ENCODE assay signal across 29 cellular contexts in the genomic region with DNA sequence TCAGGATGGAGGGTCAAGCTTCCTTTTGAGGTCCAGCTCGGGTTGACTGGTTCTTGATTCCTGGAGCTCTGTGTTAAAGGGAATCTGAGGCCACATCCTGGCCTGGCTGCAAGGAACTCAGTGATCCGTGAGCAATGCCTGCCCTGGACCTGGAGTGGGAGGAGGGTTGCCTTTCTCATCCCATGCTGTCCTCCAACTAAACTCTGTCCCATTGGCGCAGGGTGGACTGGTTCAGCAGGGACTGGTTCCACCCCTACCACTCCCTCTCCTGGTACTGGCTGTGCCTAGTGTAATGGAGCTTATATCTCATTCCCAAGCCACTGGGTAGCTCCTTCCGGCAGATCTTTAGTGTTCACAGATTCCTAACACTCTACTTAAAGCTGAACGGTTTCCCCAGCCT. TPM values are rescaled to one million over a fixed set of nuclear protein-coding genes. Genes with fewer than 3 reads are reported as not detected.
DNase-seq lines count a peak whose midpoint lies in the region; ATAC-seq and TF ChIP-seq lines count a peak whose summit lies in the region.
"Had no signal": no experiment of that assay in that cellular context is flagged by ENCODE, and none has a peak within 500 bp of the region (broad histone marks: within the 10 kb centered on the region; RNA-seq: fewer than 3 reads in every experiment).

No MANE protein-coding gene starts in this region.

- no peaks in the 10 kb centered on the region for H3K9me3 ChIP-seq in liver (ENCODE audit: control insufficient read depth in 4 of 4, low read length in 3 of 4)
- no peaks in the 10 kb centered on the region for H3K9me3 ChIP-seq in right lobe of liver
- no peaks in the 10 kb centered on the region for H3K9me3 ChIP-seq in Karpas-422 (ENCODE audit: low read length)
- H3K9me3 ChIP-seq: SJSA1 had no signal

- intact Hi-C loops in right lobe of liver (cut with DNase I), result no loop called here

- TF ChIP-seq CTCF in liver (IDR thresholded peaks at IDR 0.05; ENCODE audit: low read depth, low read length, missing input control), result no peak
- TF ChIP-seq CTCF in right lobe of liver (IDR thresholded peaks at IDR 0.05), result no peak
- TF ChIP-seq CTCF in fibroblast of mammary gland (conservative IDR thresholded peaks at IDR 0.05; ENCODE audit: control insufficient read depth, insufficient read depth, low read depth, low read length), result no peak

- H3K9me2 ChIP-seq in Karpas-422 (replicated peaks; ENCODE audit: insufficient read depth, low read length), result no peaks in the 10 kb centered on the region

- no peak overlapping the region for H3K27ac ChIP-seq in liver (ENCODE audit: low read depth in 1 of 2, low read length in 2 of 2)
- no peak overlapping the region for H3K27ac ChIP-seq in right lobe of liver
- H3K27ac ChIP-seq in Karpas-422 (ENCODE audit: low read length), result no peak overlapping the region
- H3K27ac ChIP-seq: SJSA1 had no signal

- no peak for TF ChIP-seq POLR2A in right lobe of liver (IDR thresholded peaks at IDR 0.05)

- no peaks in the 10 kb centered on the region for H3K27me3 ChIP-seq in liver (ENCODE audit: control insufficient read depth in 4 of 4, insufficient read depth in 4 of 4, low read length in 3 of 4)
- H3K27me3 ChIP-seq in right lobe of liver, result no peaks in the 10 kb centered on the region
- H3K27me3 ChIP-seq in Karpas-422 (ENCODE audit: low read length), result no peaks in the 10 kb centered on the region

- no peak overlapping the region for H3K4me3 ChIP-seq in liver (ENCODE audit: low read depth in 1 of 3, low read length in 3 of 3)
- no peak overlapping the region for H3K4me3 ChIP-seq in right lobe of liver
- no peak overlapping the region for H3K4me3 ChIP-seq in fibroblast of mammary gland (ENCODE audit: control insufficient read depth, low read depth, low read length)
- H3K4me3 ChIP-seq in Karpas-422 (ENCODE audit: low read length), result no peak overlapping the region
- H3K4me3 ChIP-seq: SJSA1 had no signal

- H3K4me1 ChIP-seq in liver (ENCODE audit: control insufficient read depth in 4 of 4, insufficient read depth in 4 of 4, low read length in 3 of 4) (no peaks in the 10 kb centered on the region), right lobe of liver (no peaks in the 10 kb centered on the region), Karpas-422 (ENCODE audit: low read length) (no peaks in the 10 kb centered on the region)
- H3K4me1 ChIP-seq: SJSA1 had no signal

- ATAC-seq in right lobe of liver (no peak), HG03439 (IDR thresholded peaks at IDR 0.05; ENCODE audit: unreplicated experiment) (no peak)
- ATAC-seq: CD8-positive, alpha-beta T cell; stimulated activated memory B cell treated with anti-CD40 and anti-IgM and Interleukin-4, amounts not matched to agents 10 μg/mL and 1 μg/mL and 100 μg/mL, for 72 hours had no signal

- no peak overlapping the region for H2AFZ ChIP-seq in Karpas-422 (ENCODE audit: low read length)

- DNase-seq in right lobe of liver (no peak), fibroblast of mammary gland (ENCODE audit: low read depth) (peak; percentile 8), renal cortical epithelial cell (ENCODE audit: low read depth) (peak; percentile 39), Karpas-422 (no peak), NAMALWA (ENCODE audit: low spot score) (no peak), NCI-H1694 (lab: John Stamatoyannopoulos, UW) (no peak)
- DNase-seq: activated CD4-positive, alpha-beta memory T cell treated with anti-CD3 and anti-CD28 coated beads, Interleukin-2, amount 10 ng/mL, durations not matched to agents 7 days and 5 days; activated CD4-positive, alpha-beta T cell treated with anti-CD3 and anti-CD28 coated beads for 1 hour; anterior cingulate cortex; CD8-positive, alpha-beta T cell; cortex of kidney; islet precursor cell; naive B cell; NCI-H1105 treated with DMSO at 0.1 percent for 48 hours; NCI-H2029; NCI-H2227 treated with DMSO at 0.1 percent for 48 hours; NCI-H526 treated with DMSO at 0.1 percent for 48 hours; stimulated activated CD4-positive, alpha-beta T cell treated with anti-CD3 and anti-CD28 coated beads, Interleukin-12 subunit alpha, Interleukin-12 subunit beta, amount 100 ng/mL, for 4 hours; stimulated activated CD4-positive, alpha-beta T cell treated with anti-CD3 and anti-CD28 coated beads, Interleukin-4, amount 100 ng/mL, for 1 hour; substantia nigra; T-helper 1 cell had no signal

- 68% methylated on average over 5 of the region's 5 CpGs for WGBS in liver
- 65% methylated on average over 2 of the region's 5 CpGs for WGBS in right lobe of liver (ENCODE audit: insufficient coverage, low coverage, low lambda C conversion rate, missing lambda C conversion rate)

- TF ChIP-seq RAD21 in liver (IDR thresholded peaks at IDR 0.05), result no peak

- H3K36me3 ChIP-seq in liver (ENCODE audit: control insufficient read depth in 4 of 4, insufficient read depth in 3 of 4, low read depth in 1 of 4, low read length in 3 of 4), result no peaks in the 10 kb centered on the region
- no peaks in the 10 kb centered on the region for H3K36me3 ChIP-seq in right lobe of liver
- no peaks in the 10 kb centered on the region for H3K36me3 ChIP-seq in Karpas-422 (ENCODE audit: insufficient read depth, low read length)
- H3K36me3 ChIP-seq: SJSA1 had no signal

- no peaks in the 10 kb centered on the region for H3K79me2 ChIP-seq in Karpas-422 (ENCODE audit: low read length)

- no peak overlapping the region for H3K4me2 ChIP-seq in Karpas-422 (ENCODE audit: low read depth, low read length, poor library complexity, severe bottlenecking)

- no peak overlapping the region for H3K9ac ChIP-seq in liver (ENCODE audit: low read depth in 1 of 2, low read length in 2 of 2)
- no peak overlapping the region for H3K9ac ChIP-seq in Karpas-422 (ENCODE audit: low read length)

- H4K20me1 ChIP-seq in Karpas-422 (ENCODE audit: insufficient read depth, low read depth, low read length), result no peaks in the 10 kb centered on the region

TF ChIP-seq in liver, 16 proteins besides CTCF, POLR2A, EP300 and RAD21:
- TF ChIP-seq FOXA1 (IDR thresholded peaks at IDR 0.05) (no peak), NR2F2 (IDR thresholded peaks at IDR 0.05) (peak; percentile 35)

RNA-seq across cellular contexts. Expression of a gene that starts 3.9 kb away (rescaled TPM):
- 10 to 100 TPM in 1 of 2 donors, 1 to 10 TPM in 1; 7.4 to 13.7 TPM for total RNA-seq in liver
- polyA plus RNA-seq in liver, result 1 to 10 TPM in 1 of 2 donors, under 1 TPM in 1; 0.67 to 4.2 TPM
- total RNA-seq in right lobe of liver, result 1 to 10 TPM; 1.5 to 8.2 (median 4.2) TPM
- total RNA-seq in renal cortical epithelial cell, result not detected in 2 replicates
- total RNA-seq in Karpas-422 (2014; rRNA removed; shearing (Covaris generic); ENCODE audit: low replicate concordance), result not detected in 2 replicates
- total RNA-seq: A172; activated CD4-positive, alpha-beta memory T cell treated with anti-CD3 and anti-CD28 coated beads, Interleukin-2, amount 10 ng/mL, durations not matched to agents 7 days and 5 days; activated T-helper 2 cell treated with anti-CD3 and anti-CD28 coated beads, Interferon-gamma antibody, Interleukin-2, Interleukin-4, amounts not matched to agents 10 μg/mL and 5 μg/mL and 100 μg/mL, durations not matched to agents 14 hours and 24 hours and 36 hours; CD8-positive, alpha-beta T cell; fibroblast of lung; G401; SJSA1 had no signal

Comparison
In these comparisons a context has a peak if more than half of its experiments do, and no peak if none do; other contexts are left out.
1. DNase-seq: peak in fibroblast of mammary gland (single experiment) and renal cortical epithelial cell (single experiment); none in right lobe of liver (0 of 3), Karpas-422 (single experiment), NAMALWA (single experiment) and NCI-H1694 (single experiment).